ENCODE assay signal across 26 cellular contexts in the genomic region with DNA sequence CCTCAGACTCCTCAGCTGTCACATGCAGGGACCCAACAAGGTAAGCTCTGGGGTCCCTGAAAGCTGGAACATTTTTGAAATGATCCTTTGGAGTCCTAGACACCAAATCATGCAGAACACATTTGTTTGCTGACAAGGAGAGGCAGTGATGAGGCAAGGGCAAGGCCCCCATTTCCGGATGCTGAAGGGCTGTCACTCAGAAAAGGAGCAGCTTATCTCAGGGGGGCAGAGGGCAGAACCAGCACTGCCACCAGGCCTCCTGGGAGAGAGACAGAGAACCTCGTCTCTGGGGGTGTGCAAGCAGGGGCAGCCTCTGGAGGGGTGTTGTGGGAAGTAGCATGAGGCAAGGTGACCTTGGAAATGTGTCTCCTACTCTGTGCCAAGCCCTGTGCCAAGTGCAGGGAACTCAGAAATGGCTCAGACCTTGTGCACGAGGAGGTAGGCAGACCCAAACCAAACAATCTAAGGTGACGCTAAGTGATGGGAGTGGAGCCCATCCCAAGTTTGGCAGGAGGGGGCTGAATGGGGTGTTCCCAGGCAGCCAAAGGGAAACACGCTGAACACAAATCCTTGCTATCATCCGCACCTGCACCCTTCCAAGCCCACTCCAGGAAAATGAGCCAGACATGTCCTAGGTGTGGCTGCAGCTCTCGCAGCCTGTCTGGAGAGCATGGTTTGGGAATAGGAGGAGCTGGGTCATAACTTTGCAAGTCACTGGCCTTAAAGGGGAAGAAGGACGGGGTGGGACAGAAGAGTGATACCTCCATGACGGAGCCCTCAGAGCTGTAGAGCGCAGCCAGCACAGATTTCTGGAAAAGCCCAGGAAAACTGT.
A peak's percentile ranks its signal among the peaks of the same experiment; 100 is the strongest.
DNase-seq lines count a peak whose midpoint lies in the region; ATAC-seq, FAIRE-seq and TF ChIP-seq lines count a peak whose summit lies in the region.
"Had no signal": no experiment of that assay in that cellular context is flagged by ENCODE, and none has a peak within 500 bp of the region (broad histone marks: within the 10 kb centered on the region; RNA-seq: fewer than 3 reads in every experiment).

No MANE protein-coding gene starts in this region.

- 72% methylated on average over 7 of the region's 10 CpGs for WGBS in right lobe of liver (ENCODE audit: insufficient coverage, low coverage, low lambda C conversion rate, missing lambda C conversion rate)
- WGBS in HepG2 (ENCODE audit: low lambda C conversion rate): 32% methylated on average over 7 of the region's 10 CpGs

- no peaks in the 10 kb centered on the region for H3K9me2 ChIP-seq in PC-9 (ENCODE audit: insufficient read depth)

- no peaks in the 10 kb centered on the region for H3K36me3 Mint-ChIP-seq in T-helper 17 cell (ENCODE audit: low read depth)
- peaks cover 7% of the 10 kb centered on the region for H3K36me3 Mint-ChIP-seq in effector memory CD8-positive, alpha-beta T cell (ENCODE audit: insufficient read depth)
- H3K36me3 Mint-ChIP-seq: CD8-positive, alpha-beta memory T cell; stimulated activated memory B cell treated with anti-CD40 and anti-IgM and Interleukin-4, amounts not matched to agents 10 μg/mL and 1 μg/mL and 100 μg/mL, for 72 hours had no signal

- TF ChIP-seq EP300 in HepG2 (IDR thresholded peaks at IDR 0.05; ENCODE audit: low read depth in 2 of 2, low read length in 2 of 2) (no peak), HepG2 (CRISPR knock-in tag; IDR thresholded peaks at IDR 0.05; ENCODE audit: borderline replicate concordance) (no peak)

- H3K27me3 ChIP-seq in right lobe of liver (peaks cover 0 to 5% of the 10 kb centered on the region in 2 donors), HepG2 (ENCODE audit: control insufficient read depth in 1 of 2, insufficient read depth in 2 of 2, low read length in 2 of 2) (peaks cover 3 to 48% of the 10 kb centered on the region in 2 experiments; a peak in 3 of 5 replicates), PC-9 (ENCODE audit: insufficient read depth, low read depth) (no peaks in the 10 kb centered on the region)
- H3K27me3 ChIP-seq: SJSA1, vagina had no signal

- H3K4me3 ChIP-seq in right lobe of liver (no peak overlapping the region), HepG2 (replicated peaks in 1 of 3; ENCODE audit: insufficient read depth in 1 of 3, low read depth in 2 of 3, low read length in 3 of 3) (no peak overlapping the region), PC-9 (no peak overlapping the region)
- H3K4me3 ChIP-seq: GM23338, SJSA1, smooth muscle cell, vagina had no signal

- H3K36me3 ChIP-seq in right lobe of liver (no peaks in the 10 kb centered on the region), HepG2 (replicated peaks in 1 of 2; ENCODE audit: control insufficient read depth in 1 of 2, insufficient read depth in 2 of 2, low read length in 2 of 2) (no peaks in the 10 kb centered on the region), PC-9 (ENCODE audit: low read depth) (no peaks in the 10 kb centered on the region)
- H3K36me3 ChIP-seq: SJSA1, vagina had no signal

- in situ Hi-C loops in HepG2 (cut with HindIII; ENCODE audit: extremely low pct_ligation_motif_present, low pct_unique_long_range_greater_than_20kb): loop anchor here (5.0 kb wide), 1 partner anchor 108 kb away; no protein-coding TSS in a partner anchor

- no peak for FAIRE-seq in HepG2 (lab: Jason Lieb, UNC)
- FAIRE-seq: astrocyte, keratinocyte had no signal

- DNase-seq in right lobe of liver (peak in 2 of 3 donors; percentile 24 to 31), HepG2 (ENCODE audit: low spot score) (no peak), T-helper 17 cell (no peak), PC-9 (no peak), activated gamma-delta T cell (lab: John Stamatoyannopoulos, UW) (no peak), SW480 (ENCODE audit: low spot score) (no peak)
- no peak for DNase-seq in effector memory CD8-positive, alpha-beta T cell
- DNase-seq: activated B cell treated with CpG ODN at 0.5 μM for 24 hours; activated CD4-positive, alpha-beta memory T cell treated with anti-CD3 and anti-CD28 coated beads, Interleukin-2, amount 10 ng/mL, durations not matched to agents 7 days and 5 days; activated naive CD4-positive, alpha-beta T cell treated with anti-CD3 and anti-CD28 coated beads, Interleukin-2, amount 50 U/mL, for 16 hours; DMS79 treated with DMSO at 0.1 percent for 48 hours; effector CD4-positive, alpha-beta T cell; foreskin melanocyte; NCI-H1105; NCI-H2029; NCI-H82; OCI-M1; T-helper 2 cell had no signal

- TF ChIP-seq POLR2A in right lobe of liver (IDR thresholded peaks at IDR 0.05) (no peak), HepG2 (IDR thresholded peaks at IDR 0.05; ENCODE audit: insufficient read depth in 1 of 2, low read depth in 2 of 2, low read length in 2 of 2) (no peak)

- CTCF ChIA-PET in HepG2 (lab: Yijun Ruan, JAX; ENCODE audit: low intra/inter-chr PET ratio, low total read pairs) (no interaction called here), PC-9 (lab: Charles Lee) (no interaction called here)

- H3K4me1 Mint-ChIP-seq in T-helper 17 cell: peaks cover 14% of the 10 kb centered on the region
- H3K4me1 Mint-ChIP-seq in effector memory CD8-positive, alpha-beta T cell (ENCODE audit: low read depth in 2 of 2): peaks cover 7 to 9% of the 10 kb centered on the region in 2 donors

- no peak for ATAC-seq in right lobe of liver
- no peak for ATAC-seq in HepG2
- ATAC-seq in T-helper 17 cell: no peak
- ATAC-seq in effector memory CD8-positive, alpha-beta T cell (replicated peaks): no peak
- ATAC-seq: GM23338; stimulated activated memory B cell treated with anti-CD40 and anti-IgM and Interleukin-4, amounts not matched to agents 10 μg/mL and 1 μg/mL and 100 μg/mL, for 72 hours had no signal

- TF ChIP-seq CTCF in right lobe of liver (IDR thresholded peaks at IDR 0.05) (no peak), HepG2 (CRISPR knock-in tag; IDR thresholded peaks at IDR 0.05) (no peak), PC-9 (conservative IDR thresholded peaks at IDR 0.05) (no peak)

- H3F3A ChIP-seq in PC-9 (ENCODE audit: insufficient read depth, low read depth): no peaks in the 10 kb centered on the region

- no peak overlapping the region for H3K9ac ChIP-seq in HepG2 (ENCODE audit: insufficient read depth, low read depth, low read length)

- no peaks in the 10 kb centered on the region for H3K79me2 ChIP-seq in HepG2 (ENCODE audit: insufficient read depth, low read length)
- no peaks in the 10 kb centered on the region for H3K79me2 ChIP-seq in PC-9 (ENCODE audit: low read depth)

- no peak overlapping the region for H2AFZ ChIP-seq in HepG2 (ENCODE audit: low read length)
- no peak overlapping the region for H2AFZ ChIP-seq in PC-9
- H2AFZ ChIP-seq: GM23338 had no signal

- no peak overlapping the region for H3K27ac ChIP-seq in right lobe of liver
- H3K27ac ChIP-seq in HepG2 (ENCODE audit: extremely low read length, insufficient read depth, low read length): no peak overlapping the region
- H3K27ac ChIP-seq in PC-9: no peak overlapping the region
- H3K27ac ChIP-seq: SJSA1, vagina had no signal

- H3K9me3 ChIP-seq in right lobe of liver (no peaks in the 10 kb centered on the region), HepG2 (ENCODE audit: low read length) (no peaks in the 10 kb centered on the region), T-helper 17 cell (ENCODE audit: control insufficient read depth, low read length, poor library complexity, severe bottlenecking) (no peaks in the 10 kb centered on the region), PC-9 (ENCODE audit: insufficient read depth, low read depth) (no peaks in the 10 kb centered on the region)
- H3K9me3 ChIP-seq: SJSA1, vagina had no signal

- H3K4me1 ChIP-seq in right lobe of liver (no peaks in the 10 kb centered on the region), HepG2 (ENCODE audit: insufficient read depth, low read length) (peaks cover 2% of the 10 kb centered on the region; the same call in 1 of the 2 replicates), PC-9 (replicated peaks; ENCODE audit: insufficient read depth) (no peaks in the 10 kb centered on the region)
- H3K4me1 ChIP-seq: SJSA1 had no signal

- BruUV-seq in HepG2 (replicated peaks; lab: Mats Ljungman, UMichigan) (no TSS peak), PC-9 (replicated peaks; lab: Mats Ljungman, UMichigan) (no TSS peak)

- POLR2A ChIA-PET in HepG2 (lab: Yijun Ruan, JAX): no interaction called here
- POLR2A ChIA-PET in PC-9 (lab: Charles Lee; ENCODE audit: unreplicated experiment): no interaction called here

- no peaks in the 10 kb centered on the region for H3K9me3 Mint-ChIP-seq in effector memory CD8-positive, alpha-beta T cell
- H3K9me3 Mint-ChIP-seq: activated B cell treated with CpG ODN at 0.5 μM for 24 hours; activated CD4-positive, alpha-beta memory T cell treated with anti-CD3 and anti-CD28 coated beads, Interleukin-2, amount 10 ng/mL, durations not matched to agents 7 days and 5 days; CD8-positive, alpha-beta memory T cell; stimulated activated memory B cell treated with anti-CD40 and anti-IgM and Interleukin-4, amounts not matched to agents 10 μg/mL and 1 μg/mL and 100 μg/mL, for 72 hours had no signal

- no peak overlapping the region for H3K27ac Mint-ChIP-seq in T-helper 17 cell
- H3K27ac Mint-ChIP-seq in effector memory CD8-positive, alpha-beta T cell: peak overlapping the region; percentile 38 to 81
- H3K27ac Mint-ChIP-seq: activated B cell treated with CpG ODN at 0.5 μM for 24 hours; activated CD4-positive, alpha-beta memory T cell treated with anti-CD3 and anti-CD28 coated beads, Interleukin-2, amount 10 ng/mL, durations not matched to agents 7 days and 5 days; GM23338; stimulated activated memory B cell treated with anti-CD40 and anti-IgM and Interleukin-4, amounts not matched to agents 10 μg/mL and 1 μg/mL and 100 μg/mL, for 72 hours had no signal

- intact Hi-C loops in right lobe of liver (cut with DNase I) (loop anchor here (5.0 to 10.0 kb wide), 2 partner anchors 105 to 108 kb away; no protein-coding TSS in a partner anchor), HepG2 (cut with micrococcal nuclease; ENCODE audit: unreplicated experiment) (no loop called here), PC-9 (cut with micrococcal nuclease; ENCODE audit: unreplicated experiment) (loop anchor here (10.0 kb wide), 1 partner anchor 235 kb away; a partner anchor contains a TSS)

- no peak for TF ChIP-seq RAD21 in HepG2 (CRISPR knock-in tag; IDR thresholded peaks at IDR 0.05)

- no peaks in the 10 kb centered on the region for H3K27me3 Mint-ChIP-seq in T-helper 17 cell
- H3K27me3 Mint-ChIP-seq in effector memory CD8-positive, alpha-beta T cell: peaks cover 0 to 2% of the 10 kb centered on the region in 2 donors

- H3K4me2 ChIP-seq in HepG2 (ENCODE audit: low read depth, low read length): no peak overlapping the region
- no peak overlapping the region for H3K4me2 ChIP-seq in PC-9
- H3K4me2 ChIP-seq: GM23338, smooth muscle cell had no signal

- H3K4me3 Mint-ChIP-seq in T-helper 17 cell: peak overlapping the region; percentile 36
- H3K4me3 Mint-ChIP-seq in effector memory CD8-positive, alpha-beta T cell: no peak overlapping the region
- H3K4me3 Mint-ChIP-seq: activated B cell treated with CpG ODN at 0.5 μM for 24 hours; activated CD4-positive, alpha-beta memory T cell treated with anti-CD3 and anti-CD28 coated beads, Interleukin-2, amount 10 ng/mL, durations not matched to agents 7 days and 5 days; CD8-positive, alpha-beta memory T cell; GM23338; stimulated activated memory B cell treated with anti-CD40 and anti-IgM and Interleukin-4, amounts not matched to agents 10 μg/mL and 1 μg/mL and 100 μg/mL, for 72 hours had no signal

- H4K20me1 ChIP-seq in HepG2 (ENCODE audit: insufficient read depth, low read length): no peaks in the 10 kb centered on the region
- no peaks in the 10 kb centered on the region for H4K20me1 ChIP-seq in PC-9 (ENCODE audit: insufficient read depth)

Comparison
In these comparisons a context has a peak if more than half of its experiments do, and no peak if none do; other contexts are left out.
1. DNase-seq: peak in right lobe of liver (2 of 3); none in HepG2 (single experiment), T-helper 17 cell (0 of 3), effector memory CD8-positive, alpha-beta T cell (0 of 3), PC-9 (0 of 2), activated gamma-delta T cell (single experiment) and SW480 (single experiment).